ENCODE assay signal across 1 cellular context in the genomic region with DNA sequence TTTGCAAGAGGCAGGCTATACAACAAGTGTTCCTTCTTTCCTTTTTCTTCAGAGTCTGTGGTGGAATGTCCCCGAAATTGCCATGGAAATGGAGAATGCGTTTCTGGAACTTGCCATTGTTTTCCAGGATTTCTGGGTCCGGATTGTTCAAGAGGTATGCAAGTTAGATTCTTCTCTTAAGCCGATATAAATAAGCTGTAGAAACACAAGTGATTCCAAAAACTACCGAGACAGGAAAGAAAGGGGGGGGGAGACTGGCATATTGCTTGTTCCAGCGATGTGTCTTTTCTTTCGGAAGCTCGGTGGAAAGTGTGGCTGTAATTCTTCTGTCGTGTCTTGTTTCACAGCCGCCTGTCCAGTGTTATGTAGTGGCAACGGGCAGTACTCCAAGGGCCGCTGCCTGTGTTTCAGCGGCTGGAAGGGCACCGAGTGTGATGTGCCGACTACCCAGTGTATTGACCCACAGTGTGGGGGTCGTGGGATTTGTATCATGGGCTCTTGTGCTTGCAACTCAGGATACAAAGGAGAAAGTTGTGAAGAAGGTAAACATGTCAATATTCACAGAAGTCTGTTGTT.
TF ChIP-seq lines count a peak whose summit lies in the region.

No MANE protein-coding gene starts in this region.

TF ChIP-seq in WTC11, 78 proteins besides CTCF, POLR2A, EP300 and RAD21 (continued from another document):
- TF ChIP-seq, protein P1, sequence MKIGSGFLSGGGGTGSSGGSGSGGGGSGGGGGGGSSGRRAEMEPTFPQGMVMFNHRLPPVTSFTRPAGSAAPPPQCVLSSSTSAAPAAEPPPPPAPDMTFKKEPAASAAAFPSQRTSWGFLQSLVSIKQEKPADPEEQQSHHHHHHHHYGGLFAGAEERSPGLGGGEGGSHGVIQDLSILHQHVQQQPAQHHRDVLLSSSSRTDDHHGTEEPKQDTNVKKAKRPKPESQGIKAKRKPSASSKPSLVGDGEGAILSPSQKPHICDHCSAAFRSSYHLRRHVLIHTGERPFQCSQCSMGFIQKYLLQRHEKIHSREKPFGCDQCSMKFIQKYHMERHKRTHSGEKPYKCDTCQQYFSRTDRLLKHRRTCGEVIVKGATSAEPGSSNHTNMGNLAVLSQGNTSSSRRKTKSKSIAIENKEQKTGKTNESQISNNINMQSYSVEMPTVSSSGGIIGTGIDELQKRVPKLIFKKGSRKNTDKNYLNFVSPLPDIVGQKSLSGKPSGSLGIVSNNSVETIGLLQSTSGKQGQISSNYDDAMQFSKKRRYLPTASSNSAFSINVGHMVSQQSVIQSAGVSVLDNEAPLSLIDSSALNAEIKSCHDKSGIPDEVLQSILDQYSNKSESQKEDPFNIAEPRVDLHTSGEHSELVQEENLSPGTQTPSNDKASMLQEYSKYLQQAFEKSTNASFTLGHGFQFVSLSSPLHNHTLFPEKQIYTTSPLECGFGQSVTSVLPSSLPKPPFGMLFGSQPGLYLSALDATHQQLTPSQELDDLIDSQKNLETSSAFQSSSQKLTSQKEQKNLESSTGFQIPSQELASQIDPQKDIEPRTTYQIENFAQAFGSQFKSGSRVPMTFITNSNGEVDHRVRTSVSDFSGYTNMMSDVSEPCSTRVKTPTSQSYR (CRISPR knock-in tag; IDR thresholded peaks at IDR 0.05) = no peak
- TF ChIP-seq ERG (CRISPR knock-in tag; IDR thresholded peaks at IDR 0.05) (no peak), CREB1 (CRISPR knock-in tag; IDR thresholded peaks at IDR 0.05) (no peak), GTF2I (CRISPR knock-in tag; conservative IDR thresholded peaks at IDR 0.05) (no peak), CBFB (CRISPR knock-in tag; IDR thresholded peaks at IDR 0.05; ENCODE audit: low read depth) (no peak), SMAD4 (CRISPR knock-in tag; IDR thresholded peaks at IDR 0.05) (no peak), NFATC4 (CRISPR knock-in tag; IDR thresholded peaks at IDR 0.05) (no peak), ZNF232 (CRISPR knock-in tag; IDR thresholded peaks at IDR 0.05) (no peak), FOXP4 (CRISPR knock-in tag; IDR thresholded peaks at IDR 0.05) (no peak), RELA (CRISPR knock-in tag; IDR thresholded peaks at IDR 0.05; ENCODE audit: borderline replicate concordance) (no peak), ZNF512 (CRISPR knock-in tag; IDR thresholded peaks at IDR 0.05; ENCODE audit: borderline replicate concordance) (no peak)
- TF ChIP-seq, protein P2, sequence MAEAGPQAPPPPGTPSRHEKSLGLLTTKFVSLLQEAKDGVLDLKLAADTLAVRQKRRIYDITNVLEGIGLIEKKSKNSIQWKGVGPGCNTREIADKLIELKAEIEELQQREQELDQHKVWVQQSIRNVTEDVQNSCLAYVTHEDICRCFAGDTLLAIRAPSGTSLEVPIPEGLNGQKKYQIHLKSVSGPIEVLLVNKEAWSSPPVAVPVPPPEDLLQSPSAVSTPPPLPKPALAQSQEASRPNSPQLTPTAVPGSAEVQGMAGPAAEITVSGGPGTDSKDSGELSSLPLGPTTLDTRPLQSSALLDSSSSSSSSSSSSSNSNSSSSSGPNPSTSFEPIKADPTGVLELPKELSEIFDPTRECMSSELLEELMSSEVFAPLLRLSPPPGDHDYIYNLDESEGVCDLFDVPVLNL (CRISPR knock-in tag; IDR thresholded peaks at IDR 0.05; ENCODE audit: borderline replicate concordance, low read depth) = no peak
- TF ChIP-seq, protein P3, sequence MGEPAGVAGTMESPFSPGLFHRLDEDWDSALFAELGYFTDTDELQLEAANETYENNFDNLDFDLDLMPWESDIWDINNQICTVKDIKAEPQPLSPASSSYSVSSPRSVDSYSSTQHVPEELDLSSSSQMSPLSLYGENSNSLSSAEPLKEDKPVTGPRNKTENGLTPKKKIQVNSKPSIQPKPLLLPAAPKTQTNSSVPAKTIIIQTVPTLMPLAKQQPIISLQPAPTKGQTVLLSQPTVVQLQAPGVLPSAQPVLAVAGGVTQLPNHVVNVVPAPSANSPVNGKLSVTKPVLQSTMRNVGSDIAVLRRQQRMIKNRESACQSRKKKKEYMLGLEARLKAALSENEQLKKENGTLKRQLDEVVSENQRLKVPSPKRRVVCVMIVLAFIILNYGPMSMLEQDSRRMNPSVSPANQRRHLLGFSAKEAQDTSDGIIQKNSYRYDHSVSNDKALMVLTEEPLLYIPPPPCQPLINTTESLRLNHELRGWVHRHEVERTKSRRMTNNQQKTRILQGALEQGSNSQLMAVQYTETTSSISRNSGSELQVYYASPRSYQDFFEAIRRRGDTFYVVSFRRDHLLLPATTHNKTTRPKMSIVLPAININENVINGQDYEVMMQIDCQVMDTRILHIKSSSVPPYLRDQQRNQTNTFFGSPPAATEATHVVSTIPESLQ (CRISPR knock-in tag; IDR thresholded peaks at IDR 0.05) = no peak
